Comparison of ENCODE assay signal across 17 cellular contexts in genomic region chr22:23391022-23391421, GRCh38.
DNase-seq lines count a peak whose midpoint lies in the region; ATAC-seq and TF ChIP-seq lines count a peak whose summit lies in the region.
"Had no signal": no experiment of that assay in that cellular context is flagged by ENCODE, and none has a peak within 500 bp of the region (broad histone marks: within the 10 kb centered on the region; RNA-seq: fewer than 3 reads in every experiment).

No MANE protein-coding gene starts in this region.

- no peak overlapping the region for H3K4me3 ChIP-seq in left ventricle myocardium inferior
- H3K4me3 ChIP-seq: GM23248 had no signal

- H3K9me3 ChIP-seq in left ventricle myocardium inferior (replicated peaks), result no peaks in the 10 kb centered on the region
- H3K9me3 ChIP-seq: BE2C, Caco-2 had no signal

- DNase-seq in left ventricle myocardium superior, result peak; percentile 23
- DNase-seq in left ventricle myocardium inferior, result no peak
- DNase-seq in WTC11 (ENCODE audit: low spot score), result peak; percentile 4
- peak; percentile 65 for DNase-seq in mesenteric fat pad (ENCODE audit: low spot score)
- DNase-seq in AG08396 (ENCODE audit: low spot score), result no peak
- no peak for DNase-seq in medulla oblongata (ENCODE audit: extremely low spot score)
- DNase-seq: AML-193; BE2C; Caco-2; CD4-positive, CD25-positive, alpha-beta regulatory T cell; CD8-positive, alpha-beta T cell; DMS153; DND-41; GM23248; HCEC 1CT had no signal

- no peaks in the 10 kb centered on the region for H3K36me3 Mint-ChIP-seq in WTC11
- H3K36me3 Mint-ChIP-seq: CD4-positive, CD25-positive, alpha-beta regulatory T cell; CD8-positive, alpha-beta T cell had no signal

- no peaks in the 10 kb centered on the region for H3K9me3 Mint-ChIP-seq in WTC11
- H3K9me3 Mint-ChIP-seq: CD4-positive, CD25-positive, alpha-beta regulatory T cell; CD8-positive, alpha-beta T cell had no signal

- no peaks in the 10 kb centered on the region for H3K27me3 Mint-ChIP-seq in WTC11 (ENCODE audit: low read depth)
- H3K27me3 Mint-ChIP-seq: CD4-positive, CD25-positive, alpha-beta regulatory T cell had no signal

- POLR2A ChIA-PET in WTC11 (lab: Charles Lee), result no interaction called here

- peaks cover 18% of the 10 kb centered on the region for H3K27me3 ChIP-seq in left ventricle myocardium inferior (ENCODE audit: low read depth)
- H3K27me3 ChIP-seq: BE2C had no signal

- H3K4me1 Mint-ChIP-seq in WTC11, result no peaks in the 10 kb centered on the region
- H3K4me1 Mint-ChIP-seq: CD4-positive, CD25-positive, alpha-beta regulatory T cell had no signal

- intact Hi-C loops in left ventricle myocardium superior (cut with micrococcal nuclease), result no loop called here
- intact Hi-C loops in left ventricle myocardium inferior (cut with micrococcal nuclease), result no loop called here

- H3K4me3 Mint-ChIP-seq in WTC11, result no peak overlapping the region
- H3K4me3 Mint-ChIP-seq: CD4-positive, CD25-positive, alpha-beta regulatory T cell; CD8-positive, alpha-beta T cell had no signal

- H3K36me3 ChIP-seq in left ventricle myocardium inferior, result no peaks in the 10 kb centered on the region
- H3K36me3 ChIP-seq: BE2C had no signal

- ATAC-seq in left ventricle myocardium superior (no peak), WTC11 (no peak), GM19351 (IDR thresholded peaks at IDR 0.05; ENCODE audit: unreplicated experiment) (no peak)
- ATAC-seq: CD8-positive, alpha-beta T cell had no signal

- TF ChIP-seq CTCF in left ventricle myocardium inferior (IDR thresholded peaks at IDR 0.05; ENCODE audit: borderline replicate concordance) (no peak), WTC11 (IDR thresholded peaks at IDR 0.05) (no peak)

- no peak overlapping the region for H3K27ac ChIP-seq in left ventricle myocardium inferior (replicated peaks)
- H3K27ac ChIP-seq: C4-2B, GM23248 had no signal

- no peak overlapping the region for H3K27ac Mint-ChIP-seq in WTC11
- H3K27ac Mint-ChIP-seq: CD8-positive, alpha-beta T cell had no signal

- CTCF ChIA-PET in WTC11 (lab: Charles Lee), result interaction anchor here (1.5 kb wide), 2 partner anchors 12 to 15 kb away, joined by 3 read pairs; no protein-coding TSS in a partner anchor

- no peaks in the 10 kb centered on the region for H3K4me1 ChIP-seq in left ventricle myocardium inferior
- H3K4me1 ChIP-seq: BE2C had no signal

TF ChIP-seq in WTC11, 78 proteins besides CTCF, POLR2A, EP300 and RAD21 (continues in another document):
- TF ChIP-seq CBFB (CRISPR knock-in tag; IDR thresholded peaks at IDR 0.05; ENCODE audit: low read depth) (no peak), ATF3 (CRISPR knock-in tag; conservative IDR thresholded peaks at IDR 0.05) (no peak), KAT7 (CRISPR knock-in tag; IDR thresholded peaks at IDR 0.05; ENCODE audit: borderline replicate concordance) (no peak), ZBTB21 (CRISPR knock-in tag; IDR thresholded peaks at IDR 0.05; ENCODE audit: borderline replicate concordance) (no peak), E2F4 (CRISPR knock-in tag; IDR thresholded peaks at IDR 0.05; ENCODE audit: borderline replicate concordance, low read depth) (no peak), IRF2 (CRISPR knock-in tag; IDR thresholded peaks at IDR 0.05; ENCODE audit: borderline replicate concordance, low read depth) (no peak), OVOL2 (CRISPR knock-in tag; IDR thresholded peaks at IDR 0.05; ENCODE audit: borderline replicate concordance) (no peak), CDX4 (CRISPR knock-in tag; IDR thresholded peaks at IDR 0.05; ENCODE audit: borderline replicate concordance) (no peak), ESRRA (CRISPR knock-in tag; IDR thresholded peaks at IDR 0.05; ENCODE audit: borderline replicate concordance) (no peak), TP53 (CRISPR knock-in tag; IDR thresholded peaks at IDR 0.05) (no peak), PRRX2 (CRISPR knock-in tag; IDR thresholded peaks at IDR 0.05) (no peak), ZNF425 (CRISPR knock-in tag; conservative IDR thresholded peaks at IDR 0.05) (no peak)
- TF ChIP-seq, protein P1, sequence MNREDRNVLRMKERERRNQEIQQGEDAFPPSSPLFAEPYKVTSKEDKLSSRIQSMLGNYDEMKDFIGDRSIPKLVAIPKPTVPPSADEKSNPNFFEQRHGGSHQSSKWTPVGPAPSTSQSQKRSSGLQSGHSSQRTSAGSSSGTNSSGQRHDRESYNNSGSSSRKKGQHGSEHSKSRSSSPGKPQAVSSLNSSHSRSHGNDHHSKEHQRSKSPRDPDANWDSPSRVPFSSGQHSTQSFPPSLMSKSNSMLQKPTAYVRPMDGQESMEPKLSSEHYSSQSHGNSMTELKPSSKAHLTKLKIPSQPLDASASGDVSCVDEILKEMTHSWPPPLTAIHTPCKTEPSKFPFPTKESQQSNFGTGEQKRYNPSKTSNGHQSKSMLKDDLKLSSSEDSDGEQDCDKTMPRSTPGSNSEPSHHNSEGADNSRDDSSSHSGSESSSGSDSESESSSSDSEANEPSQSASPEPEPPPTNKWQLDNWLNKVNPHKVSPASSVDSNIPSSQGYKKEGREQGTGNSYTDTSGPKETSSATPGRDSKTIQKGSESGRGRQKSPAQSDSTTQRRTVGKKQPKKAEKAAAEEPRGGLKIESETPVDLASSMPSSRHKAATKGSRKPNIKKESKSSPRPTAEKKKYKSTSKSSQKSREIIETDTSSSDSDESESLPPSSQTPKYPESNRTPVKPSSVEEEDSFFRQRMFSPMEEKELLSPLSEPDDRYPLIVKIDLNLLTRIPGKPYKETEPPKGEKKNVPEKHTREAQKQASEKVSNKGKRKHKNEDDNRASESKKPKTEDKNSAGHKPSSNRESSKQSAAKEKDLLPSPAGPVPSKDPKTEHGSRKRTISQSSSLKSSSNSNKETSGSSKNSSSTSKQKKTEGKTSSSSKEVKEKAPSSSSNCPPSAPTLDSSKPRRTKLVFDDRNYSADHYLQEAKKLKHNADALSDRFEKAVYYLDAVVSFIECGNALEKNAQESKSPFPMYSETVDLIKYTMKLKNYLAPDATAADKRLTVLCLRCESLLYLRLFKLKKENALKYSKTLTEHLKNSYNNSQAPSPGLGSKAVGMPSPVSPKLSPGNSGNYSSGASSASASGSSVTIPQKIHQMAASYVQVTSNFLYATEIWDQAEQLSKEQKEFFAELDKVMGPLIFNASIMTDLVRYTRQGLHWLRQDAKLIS (CRISPR knock-in tag; IDR thresholded peaks at IDR 0.05; ENCODE audit: borderline replicate concordance), result no peak

Comparison
In these comparisons a context has a peak if more than half of its experiments do, and no peak if none do; other contexts are left out.
1. DNase-seq: peak in left ventricle myocardium superior (single experiment), WTC11 (single experiment) and mesenteric fat pad (single experiment); none in left ventricle myocardium inferior (single experiment), AG08396 (single experiment) and medulla oblongata (single experiment).